14 cellular contexts compared by ENCODE assay signal in genomic region chr2:160308915-160309314, GRCh38.
A peak's percentile ranks its signal among the peaks of the same experiment; 100 is the strongest.
DNase-seq lines count a peak whose midpoint lies in the region; ATAC-seq, FAIRE-seq and TF ChIP-seq lines count a peak whose summit lies in the region.
"Had no signal": no experiment of that assay in that cellular context is flagged by ENCODE, and none has a peak within 500 bp of the region (broad histone marks: within the 10 kb centered on the region; RNA-seq: fewer than 3 reads in every experiment).

No MANE protein-coding gene starts in this region.

- TF ChIP-seq CTCF in CD8-positive, alpha-beta T cell (IDR thresholded peaks at IDR 0.05): no peak
- TF ChIP-seq CTCF in chondrocyte (IDR thresholded peaks at IDR 0.05) (no peak), HepG2 (CRISPR knock-in tag; IDR thresholded peaks at IDR 0.05) (no peak)

- no peak for FAIRE-seq in HepG2 (lab: Jason Lieb, UNC)

- no peaks in the 10 kb centered on the region for H3K79me2 ChIP-seq in HepG2 (ENCODE audit: insufficient read depth, low read length)

- no peaks in the 10 kb centered on the region for H3K9me3 ChIP-seq in CD8-positive, alpha-beta T cell (ENCODE audit: low read length)
- H3K9me3 ChIP-seq in HepG2 (ENCODE audit: low read length): no peaks in the 10 kb centered on the region
- H3K9me3 ChIP-seq: sigmoid colon, tibial nerve had no signal

- POLR2A ChIA-PET in CD8-positive, alpha-beta T cell (lab: Charles Lee): no interaction called here
- POLR2A ChIA-PET in HepG2 (lab: Yijun Ruan, JAX): no interaction called here

- H3K27me3 Mint-ChIP-seq in CD8-positive, alpha-beta T cell (ENCODE audit: low read depth): no peaks in the 10 kb centered on the region
- no peaks in the 10 kb centered on the region for H3K27me3 Mint-ChIP-seq in chondrocyte (ENCODE audit: low read depth)

- intact Hi-C loops in CD8-positive, alpha-beta T cell (cut with DNase I, micrococcal nuclease): no loop called here
- intact Hi-C loops in HepG2 (cut with micrococcal nuclease; ENCODE audit: unreplicated experiment): no loop called here

- no peak for TF ChIP-seq RAD21 in HepG2 (CRISPR knock-in tag; IDR thresholded peaks at IDR 0.05)

- in situ Hi-C loops in HepG2 (cut with HindIII; ENCODE audit: extremely low pct_ligation_motif_present, low pct_unique_long_range_greater_than_20kb): no loop called here

- DNase-seq in CD8-positive, alpha-beta T cell: no peak
- DNase-seq in LoVo (ENCODE audit: low spot score) (peak; percentile 13), chondrocyte (ENCODE audit: low spot score) (no peak), myocyte (ENCODE audit: low read depth) (peak; percentile 91), HepG2 (ENCODE audit: low spot score) (no peak)
- no peak for DNase-seq in stimulated activated CD4-positive, alpha-beta T cell treated with anti-CD3 and anti-CD28 coated beads, Interleukin-4, amount 100 ng/mL, for 24 hours
- DNase-seq: MV-4-11; NK-92 treated with Interleukin-12 subunit alpha and Interleukin-12 subunit beta, amount 100 ng/mL, for 24 hours; sigmoid colon; T-helper 9 cell had no signal

- H3K4me1 Mint-ChIP-seq in CD8-positive, alpha-beta T cell (ENCODE audit: low read depth): peaks cover 28% of the 10 kb centered on the region
- H3K4me1 Mint-ChIP-seq in chondrocyte (ENCODE audit: low read depth): peaks cover 52% of the 10 kb centered on the region

- H3K4me3 Mint-ChIP-seq in CD8-positive, alpha-beta T cell: no peak overlapping the region
- no peak overlapping the region for H3K4me3 Mint-ChIP-seq in chondrocyte (ENCODE audit: unreplicated experiment)
- H3K4me3 Mint-ChIP-seq: brain had no signal

- CTCF ChIA-PET in CD8-positive, alpha-beta T cell (lab: Charles Lee): no interaction called here
- CTCF ChIA-PET in HepG2 (lab: Yijun Ruan, JAX; ENCODE audit: low intra/inter-chr PET ratio, low total read pairs): no interaction called here

- no peak overlapping the region for H3K4me3 ChIP-seq in CD8-positive, alpha-beta T cell (ENCODE audit: low read depth, low read length)
- no peak overlapping the region for H3K4me3 ChIP-seq in HepG2 (replicated peaks in 1 of 3; ENCODE audit: insufficient read depth in 1 of 3, low read depth in 2 of 3, low read length in 3 of 3)
- H3K4me3 ChIP-seq: sigmoid colon, tibial nerve had no signal

- no peaks in the 10 kb centered on the region for H3K27me3 ChIP-seq in CD8-positive, alpha-beta T cell (ENCODE audit: insufficient read depth, low read length)
- no peaks in the 10 kb centered on the region for H3K27me3 ChIP-seq in HepG2 (ENCODE audit: control insufficient read depth in 1 of 2, insufficient read depth in 2 of 2, low read length in 2 of 2)
- H3K27me3 ChIP-seq: sigmoid colon, tibial nerve had no signal

- no peak overlapping the region for H3K27ac ChIP-seq in CD8-positive, alpha-beta T cell (ENCODE audit: low read depth, low read length)
- no peak overlapping the region for H3K27ac ChIP-seq in HepG2 (ENCODE audit: extremely low read length, insufficient read depth, low read length)
- H3K27ac ChIP-seq: tibial nerve had no signal

- no peaks in the 10 kb centered on the region for H3K4me1 ChIP-seq in CD8-positive, alpha-beta T cell (ENCODE audit: insufficient read depth, low read length)
- H3K4me1 ChIP-seq in HepG2 (ENCODE audit: insufficient read depth, low read length): no peaks in the 10 kb centered on the region

- peaks cover 70% of the 10 kb centered on the region for H3K36me3 Mint-ChIP-seq in CD8-positive, alpha-beta T cell
- H3K36me3 Mint-ChIP-seq in chondrocyte (ENCODE audit: low read depth): peaks cover 15% of the 10 kb centered on the region
- H3K36me3 Mint-ChIP-seq: brain had no signal

- no peak overlapping the region for H3K4me2 ChIP-seq in HepG2 (ENCODE audit: low read depth, low read length)

- TF ChIP-seq POLR2A in HepG2 (IDR thresholded peaks at IDR 0.05; ENCODE audit: insufficient read depth in 1 of 2, low read depth in 2 of 2, low read length in 2 of 2): no peak

- H3K9ac ChIP-seq in HepG2 (ENCODE audit: insufficient read depth, low read depth, low read length): no peak overlapping the region

- TF ChIP-seq EP300 in HepG2 (IDR thresholded peaks at IDR 0.05; ENCODE audit: low read depth in 2 of 2, low read length in 2 of 2) (no peak), HepG2 (CRISPR knock-in tag; IDR thresholded peaks at IDR 0.05; ENCODE audit: borderline replicate concordance) (no peak)

- no peaks in the 10 kb centered on the region for H3K9me3 Mint-ChIP-seq in CD8-positive, alpha-beta T cell
- H3K9me3 Mint-ChIP-seq in chondrocyte (ENCODE audit: low read depth): no peaks in the 10 kb centered on the region
- H3K9me3 Mint-ChIP-seq: brain had no signal

- 96% methylated on average over 5 of the region's 5 CpGs for WGBS in HepG2 (ENCODE audit: low lambda C conversion rate)

- peak overlapping the region; percentile 64 for H3K27ac Mint-ChIP-seq in CD8-positive, alpha-beta T cell
- peak overlapping the region; percentile 85 for H3K27ac Mint-ChIP-seq in chondrocyte (ENCODE audit: unreplicated experiment)

- H2AFZ ChIP-seq in HepG2 (ENCODE audit: low read length): no peak overlapping the region

- ATAC-seq in CD8-positive, alpha-beta T cell: no peak
- ATAC-seq in activated CD4-positive, CD25-positive, alpha-beta regulatory T cell treated with anti-CD3 and anti-CD28 coated beads, Interleukin-2, amount 50 U/mL, for 24 hours: no peak
- ATAC-seq in HepG2 (no peak), GM18520 (IDR thresholded peaks at IDR 0.05; ENCODE audit: unreplicated experiment) (no peak)

- no TSS peak for BruUV-seq in HepG2 (replicated peaks; lab: Mats Ljungman, UMichigan)

- H3K36me3 ChIP-seq in CD8-positive, alpha-beta T cell (ENCODE audit: insufficient read depth, low read length): peaks cover 18% of the 10 kb centered on the region
- H3K36me3 ChIP-seq in HepG2 (replicated peaks in 1 of 2; ENCODE audit: control insufficient read depth in 1 of 2, insufficient read depth in 2 of 2, low read length in 2 of 2): peaks cover 6 to 32% of the 10 kb centered on the region in 2 experiments

- H4K20me1 ChIP-seq in HepG2 (ENCODE audit: insufficient read depth, low read length): no peaks in the 10 kb centered on the region; the same call in 1 of the 2 replicates

TF ChIP-seq in HepG2, 621 proteins besides CTCF, POLR2A, EP300 and RAD21:
- TF ChIP-seq TOPORS (CRISPR knock-in tag; IDR thresholded peaks at IDR 0.05): no peak
- no peak for TF ChIP-seq ZNF264 (CRISPR knock-in tag; IDR thresholded peaks at IDR 0.05)
- TF ChIP-seq RELA (CRISPR knock-in tag; IDR thresholded peaks at IDR 0.05): no peak
- no peak for TF ChIP-seq ZNF597 (CRISPR knock-in tag; IDR thresholded peaks at IDR 0.05)
- no peak for TF ChIP-seq IKZF4 (CRISPR knock-in tag; IDR thresholded peaks at IDR 0.05; ENCODE audit: borderline replicate concordance, low read depth, not compliant biosample characterization)
- no peak for TF ChIP-seq RBAK (CRISPR knock-in tag; IDR thresholded peaks at IDR 0.05)
- TF ChIP-seq SNAPC2 (CRISPR knock-in tag; IDR thresholded peaks at IDR 0.05): no peak
- no peak for TF ChIP-seq SNAI1 (CRISPR knock-in tag; IDR thresholded peaks at IDR 0.05; ENCODE audit: borderline replicate concordance)
- no peak for TF ChIP-seq NFIB (CRISPR knock-in tag; IDR thresholded peaks at IDR 0.05; ENCODE audit: borderline replicate concordance)
- TF ChIP-seq ZFX (CRISPR knock-in tag; IDR thresholded peaks at IDR 0.05; ENCODE audit: low read depth): no peak
- TF ChIP-seq GATA4 (IDR thresholded peaks at IDR 0.05; ENCODE audit: borderline replicate concordance, low read depth): no peak
- no peak for TF ChIP-seq ZNF740 (CRISPR knock-in tag; IDR thresholded peaks at IDR 0.05)

Comparison
In these comparisons a context has a peak if more than half of its experiments do, and no peak if none do; other contexts are left out.
1. DNase-seq: peak in LoVo (single experiment) and myocyte (single experiment); none in CD8-positive, alpha-beta T cell (0 of 7), chondrocyte (single experiment), stimulated activated CD4-positive, alpha-beta T cell treated with anti-CD3 and anti-CD28 coated beads, Interleukin-4, amount 100 ng/mL, for 24 hours (single experiment) and HepG2 (single experiment).